ENCODE assay signal across 26 cellular contexts in genomic region chr5:31707294-31707693, GRCh38.
DNase-seq lines count a peak whose midpoint lies in the region; ATAC-seq, FAIRE-seq and TF ChIP-seq lines count a peak whose summit lies in the region.
"Had no signal": no experiment of that assay in that cellular context is flagged by ENCODE, and none has a peak within 500 bp of the region (broad histone marks: within the 10 kb centered on the region; RNA-seq: fewer than 3 reads in every experiment).

No MANE protein-coding gene starts in this region.

- H3K9ac ChIP-seq in K562 (ENCODE audit: insufficient read depth in 1 of 2, low read depth in 2 of 2, low read length in 2 of 2) = no peak overlapping the region

- peaks cover 5% of the 10 kb centered on the region for H3K27me3 ChIP-seq in RWPE2 (ENCODE audit: insufficient read depth, poor library complexity, severe bottlenecking)
- H3K27me3 ChIP-seq in K562 (ENCODE audit: control insufficient read depth in 2 of 2, insufficient read depth in 2 of 2, low read length in 2 of 2) = peaks cover 21 to 28% of the 10 kb centered on the region in 2 experiments

- no peaks in the 10 kb centered on the region for H3K9me3 ChIP-seq in RWPE2 (ENCODE audit: severe bottlenecking)
- no peaks in the 10 kb centered on the region for H3K9me3 ChIP-seq in K562 (replicated peaks; ENCODE audit: control insufficient read depth, insufficient read depth, low read depth, low read length)

- no TSS peak for BruUV-seq in K562 (replicated peaks; lab: Mats Ljungman, UMichigan)

- TF ChIP-seq RAD21 in K562 (CRISPR knock-in tag; conservative IDR thresholded peaks at IDR 0.05 in 1 of 2, IDR thresholded peaks at IDR 0.05 in 1 of 2) = no peak

- 0 out of 3 replicates have a peak, but pooled peaks have one; percentile 17 for ATAC-seq in RWPE2 (ENCODE audit: low read depth)
- no peak for ATAC-seq in K562
- ATAC-seq in left colon = peak; percentile 94
- ATAC-seq in HG03159 (IDR thresholded peaks at IDR 0.05; ENCODE audit: unreplicated experiment) = no peak
- no peak for ATAC-seq in GM18909 (IDR thresholded peaks at IDR 0.05; ENCODE audit: poor library complexity, unreplicated experiment)
- ATAC-seq: GM12878 had no signal

- no peak overlapping the region for H2AFZ ChIP-seq in K562 (ENCODE audit: low read depth, low read length)

- no peak for TF ChIP-seq EP300 in K562 (IDR thresholded peaks at IDR 0.05; ENCODE audit: low read length)

- in situ Hi-C loops in K562 (cut with MboI) (no loop called here), ACHN (cut with HindIII; ENCODE audit: low pct_ligation_motif_present, low pct_unique_long_range_greater_than_20kb, low sequenced_read_pairs) (no loop called here)

- H3K79me2 ChIP-seq in K562 (ENCODE audit: control insufficient read depth, insufficient read depth, low read length) = no peaks in the 10 kb centered on the region

- H3K4me3 ChIP-seq in RWPE2 (ENCODE audit: severe bottlenecking) (no peak overlapping the region), K562 (no peak overlapping the region)
- H3K4me3 ChIP-seq: GM12878, SK-N-MC had no signal

- no peak overlapping the region for H3K4me2 ChIP-seq in K562 (ENCODE audit: insufficient read depth, low read length)

- POLR2A ChIA-PET in K562 (lab: Yijun Ruan, JAX) = no interaction called here

- no peak for TF ChIP-seq CTCF in RWPE2 (IDR thresholded peaks at IDR 0.05; ENCODE audit: poor library complexity, severe bottlenecking)
- TF ChIP-seq CTCF in K562 (IDR thresholded peaks at IDR 0.05 in 2 of 3, conservative IDR thresholded peaks at IDR 0.05 in 1 of 3; ENCODE audit: insufficient read depth in 2 of 3, low read depth in 1 of 3, low read length in 3 of 3) = no peak

- intact Hi-C loops in K562 (cut with micrococcal nuclease) (no loop called here), left colon (cut with DNase I, micrococcal nuclease) (no loop called here)

- H3K36me3 ChIP-seq in RWPE2 (ENCODE audit: low read depth) = no peaks in the 10 kb centered on the region
- no peaks in the 10 kb centered on the region for H3K36me3 ChIP-seq in K562 (ENCODE audit: control insufficient read depth, insufficient read depth, low read length)

- DNase-seq in HUDEP-2 (lab: John Stamatoyannopoulos, UW; ENCODE audit: unreplicated experiment in 76 of 76) (peak in 41 of 76 experiments; percentile 0 to 78 (median 35)), RWPE2 (ENCODE audit: low spot score) (no peak), K562 (ENCODE audit: extremely low read depth in 1 of 4, low spot score in 3 of 4) (peak in 1 of 4 experiments; percentile 8), left colon (peak in 1 of 2 donors; percentile 4), ACHN (no peak), glomerular visceral epithelial cell (ENCODE audit: extremely low spot score) (no peak)
- DNase-seq: CD4-positive, CD25-positive, alpha-beta regulatory T cell; COR-L47; DMS79 treated with DMSO at 0.1 percent for 48 hours; GOT3; HCEC 1CT; MM.1S; NCI-H1105; NCI-H146; NCI-H2029; NCI-H2227 treated with DMSO at 0.1 percent for 48 hours; NCI-H510A treated with DMSO at 0.1 percent for 48 hours; NCI-H748 treated with DMSO at 0.1 percent for 48 hours; NK-92 treated with Interleukin-12 subunit alpha and Interleukin-12 subunit beta, amount 100 ng/mL, for 24 hours; RPMI8226; SHP77 treated with DMSO at 0.1 percent for 48 hours; SW 1271 had no signal

- CTCF ChIA-PET in K562 (lab: Yijun Ruan, JAX; ENCODE audit: low intra/inter-chr PET ratio) = no interaction called here

- no peaks in the 10 kb centered on the region for H4K20me1 ChIP-seq in K562 (replicated peaks; ENCODE audit: control insufficient read depth, insufficient read depth, low read length)

- FAIRE-seq in K562 (lab: Jason Lieb, UNC) = no peak
- FAIRE-seq: GM12878 had no signal

- no peak for TF ChIP-seq POLR2A in K562 (conservative IDR thresholded peaks at IDR 0.05)

- H3K27ac ChIP-seq in RWPE2 (ENCODE audit: poor library complexity, severe bottlenecking) (no peak overlapping the region), K562 (ENCODE audit: extremely low read depth, low read depth, low read length) (no peak overlapping the region)
- H3K27ac ChIP-seq: SK-N-MC had no signal

- no peaks in the 10 kb centered on the region for H3K9me1 ChIP-seq in K562 (ENCODE audit: control insufficient read depth, insufficient read depth, low read length)

- 1% methylated on average over 4 of the region's 4 CpGs for WGBS in K562 (ENCODE audit: insufficient coverage, low coverage, missing lambda C conversion rate)

- H3K4me1 ChIP-seq in RWPE2 (ENCODE audit: insufficient read depth, poor library complexity, severe bottlenecking) (no peaks in the 10 kb centered on the region), K562 (replicated peaks in 1 of 2; ENCODE audit: control insufficient read depth in 2 of 2, insufficient read depth in 2 of 2, low read length in 2 of 2) (no peaks in the 10 kb centered on the region)

TF ChIP-seq in K562, 482 proteins besides CTCF, POLR2A, EP300 and RAD21:
- TF ChIP-seq FOSL1 (tag; conservative IDR thresholded peaks at IDR 0.05) (0 out of 2 replicates have a peak, but pooled peaks have one; percentile 42), CC2D1A (IDR thresholded peaks at IDR 0.05) (no peak), ZKSCAN3 (CRISPR knock-in tag; IDR thresholded peaks at IDR 0.05) (no peak), SMAD4 (CRISPR knock-in tag; conservative IDR thresholded peaks at IDR 0.05) (no peak), CBFA2T3 (IDR thresholded peaks at IDR 0.05) (0 out of 2 replicates have a peak, but pooled peaks have one; percentile 22), HIVEP1 (CRISPR knock-in tag; IDR thresholded peaks at IDR 0.05) (no peak), CBFA2T2 (conservative IDR thresholded peaks at IDR 0.05) (0 out of 2 replicates have a peak, but pooled peaks have one; percentile 10)
- TF ChIP-seq, protein P1, sequence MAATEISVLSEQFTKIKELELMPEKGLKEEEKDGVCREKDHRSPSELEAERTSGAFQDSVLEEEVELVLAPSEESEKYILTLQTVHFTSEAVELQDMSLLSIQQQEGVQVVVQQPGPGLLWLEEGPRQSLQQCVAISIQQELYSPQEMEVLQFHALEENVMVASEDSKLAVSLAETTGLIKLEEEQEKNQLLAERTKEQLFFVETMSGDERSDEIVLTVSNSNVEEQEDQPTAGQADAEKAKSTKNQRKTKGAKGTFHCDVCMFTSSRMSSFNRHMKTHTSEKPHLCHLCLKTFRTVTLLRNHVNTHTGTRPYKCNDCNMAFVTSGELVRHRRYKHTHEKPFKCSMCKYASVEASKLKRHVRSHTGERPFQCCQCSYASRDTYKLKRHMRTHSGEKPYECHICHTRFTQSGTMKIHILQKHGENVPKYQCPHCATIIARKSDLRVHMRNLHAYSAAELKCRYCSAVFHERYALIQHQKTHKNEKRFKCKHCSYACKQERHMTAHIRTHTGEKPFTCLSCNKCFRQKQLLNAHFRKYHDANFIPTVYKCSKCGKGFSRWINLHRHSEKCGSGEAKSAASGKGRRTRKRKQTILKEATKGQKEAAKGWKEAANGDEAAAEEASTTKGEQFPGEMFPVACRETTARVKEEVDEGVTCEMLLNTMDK (IDR thresholded peaks at IDR 0.05; ENCODE audit: borderline replicate concordance, insufficient read depth, low read depth, low read length, poor library complexity, severe bottlenecking) = no peak

Comparison
In these comparisons a context has a peak if more than half of its experiments do, and no peak if none do; other contexts are left out.
1. DNase-seq: peak in HUDEP-2 (41 of 76); none in RWPE2 (single experiment), ACHN (single experiment) and glomerular visceral epithelial cell (single experiment).
2. ATAC-seq: peak in RWPE2 (single experiment) and left colon (single experiment); none in K562 (single experiment), HG03159 (single experiment) and GM18909 (single experiment).